In genomic region chr10:18577823-18578685, GRCh38 we compare ENCODE assay signal across 28 cellular contexts.
A peak's percentile ranks its signal among the peaks of the same experiment; 100 is the strongest.
DNase-seq lines count a peak whose midpoint lies in the region; ATAC-seq, FAIRE-seq and TF ChIP-seq lines count a peak whose summit lies in the region.
"Had no signal": no experiment of that assay in that cellular context is flagged by ENCODE, and none has a peak within 500 bp of the region (broad histone marks: within the 10 kb centered on the region; RNA-seq: fewer than 3 reads in every experiment).

No MANE protein-coding gene starts in this region.

- H3K36me3 Mint-ChIP-seq in activated T-helper 17 cell treated with anti-CD3 and anti-CD28 coated beads, Interleukin-2, amount 50 U/mL, for 72 hours (ENCODE audit: low read depth) = peaks cover 74% of the 10 kb centered on the region
- peaks cover 33% of the 10 kb centered on the region for H3K36me3 Mint-ChIP-seq in endothelial cell (ENCODE audit: low read depth, unreplicated experiment)
- peaks cover 60 to 73% (median 66%) of the 10 kb centered on the region in 3 experiments for H3K36me3 Mint-ChIP-seq in H9 (ENCODE audit: insufficient read depth in 1 of 3, low read depth in 3 of 3)

- peak; percentile 60 for ATAC-seq in activated T-helper 17 cell treated with anti-CD3 and anti-CD28 coated beads, Interleukin-2, amount 50 U/mL, for 72 hours (replicated peaks)
- ATAC-seq in GM12878 = peak; percentile 53; the same call in 2 of the 3 replicates
- ATAC-seq in HG02885 (IDR thresholded peaks at IDR 0.05; ENCODE audit: poor library complexity, unreplicated experiment) = no peak

- BruUV-seq in GM12878 (replicated peaks; lab: Mats Ljungman, UMichigan) = no TSS peak

- no peak overlapping the region for H2BK12ac ChIP-seq in H9 (ENCODE audit: insufficient read length, low read depth, low read length)

- H3K4ac ChIP-seq in H9 (ENCODE audit: low read depth, low read length) = no peak overlapping the region

- no peak overlapping the region for H3K4me3 Mint-ChIP-seq in activated T-helper 17 cell treated with anti-CD3 and anti-CD28 coated beads, Interleukin-2, amount 50 U/mL, for 72 hours
- H3K4me3 Mint-ChIP-seq in endothelial cell (ENCODE audit: unreplicated experiment) (peak overlapping the region; percentile 78), H9 (no peak overlapping the region)
- H3K4me3 Mint-ChIP-seq: CD14-positive monocyte; CD4-positive, alpha-beta memory T cell; CD4-positive, CD25-positive, alpha-beta regulatory T cell; CD8-positive, alpha-beta memory T cell had no signal

- no peak overlapping the region for H2AK5ac ChIP-seq in H9 (ENCODE audit: insufficient read length, low read length)

- no peaks in the 10 kb centered on the region for H3K23me2 ChIP-seq in H9 (ENCODE audit: insufficient read length, low read depth, low read length, poor library complexity, severe bottlenecking)

- H2BK15ac ChIP-seq in H9 (ENCODE audit: low read depth, low read length) = no peak overlapping the region

- POLR2A ChIA-PET in GM12878 (lab: Charles Lee) = no interaction called here

- DNase-seq in MM.1S (peak; percentile 89), GM12878 (ENCODE audit: low read depth, low spot score) (no peak), endothelial cell (ENCODE audit: low spot score) (no peak), H9 (no peak), NCI-H510A treated with DMSO at 0.1 percent for 48 hours (lab: John Stamatoyannopoulos, UW) (no peak)
- no peak for DNase-seq in stimulated activated CD4-positive, alpha-beta T cell treated with anti-CD3 and anti-CD28 coated beads, Interleukin-12 subunit alpha, Interleukin-12 subunit beta, amount 100 ng/mL, for 4 hours
- DNase-seq: 8988T; ACHN; BE2C; C1 segment of cervical spinal cord; CD4-positive, alpha-beta memory T cell; CD4-positive, CD25-positive, alpha-beta regulatory T cell; CD8-positive, alpha-beta memory T cell; COR-L47; DMS 273 treated with DMSO at 0.1 percent for 48 hours; DMS153; DMS53; DMS79; DND-41; EL; GDM1 had no signal

- H3K79me2 ChIP-seq in MM.1S (ENCODE audit: low read length) (no peaks in the 10 kb centered on the region), GM12878 (ENCODE audit: control insufficient read depth, insufficient read depth, low read length) (no peaks in the 10 kb centered on the region), H9 (ENCODE audit: insufficient read depth, low read length) (no peaks in the 10 kb centered on the region; the same call in 1 of the 2 replicates)

- H3K36me3 ChIP-seq in MM.1S (replicated peaks; ENCODE audit: insufficient read depth, low read length) = no peaks in the 10 kb centered on the region
- no peaks in the 10 kb centered on the region; a peak in 2 of 4 replicates for H3K36me3 ChIP-seq in GM12878 (ENCODE audit: control insufficient read depth in 2 of 2, insufficient read depth in 2 of 2, low read length in 1 of 2)

- no peak overlapping the region for H3K4me3 ChIP-seq in MM.1S (ENCODE audit: low read length)
- no peak overlapping the region for H3K4me3 ChIP-seq in GM12878
- H3K4me3 ChIP-seq: BLaER1 had no signal

- H3K9ac ChIP-seq in MM.1S (ENCODE audit: low read length) (no peak overlapping the region), GM12878 (ENCODE audit: control insufficient read depth, insufficient read depth, low read length) (no peak overlapping the region), H9 (ENCODE audit: extremely low read depth, insufficient read length, low read length) (no peak overlapping the region)
- H3K9ac ChIP-seq: BLaER1 had no signal

- H3K27ac ChIP-seq in MM.1S (ENCODE audit: low read length) (peak overlapping the region; percentile 59), GM12878 (ENCODE audit: control insufficient read depth, insufficient read depth) (no peak overlapping the region), H9 (ENCODE audit: insufficient read length, low read depth, low read length) (no peak overlapping the region)
- H3K27ac ChIP-seq: BLaER1 had no signal

- H3K4me2 ChIP-seq in MM.1S (ENCODE audit: low read depth, low read length) (peak overlapping the region; percentile 56), GM12878 (ENCODE audit: control insufficient read depth, insufficient read depth) (no peak overlapping the region), H9 (ENCODE audit: insufficient read depth, insufficient read length, low read length) (no peak overlapping the region)
- H3K4me2 ChIP-seq: BLaER1 had no signal

- H3K9me3 ChIP-seq in MM.1S (replicated peaks; ENCODE audit: insufficient read depth, low read length) = no peaks in the 10 kb centered on the region
- peaks cover 4% of the 10 kb centered on the region; the same call in 2 of the 3 replicates for H3K9me3 ChIP-seq in GM12878 (replicated peaks; ENCODE audit: control insufficient read depth, insufficient read depth, low read length)
- H3K9me3 ChIP-seq in H9 (ENCODE audit: control insufficient read depth, low read depth, low read length) = peaks cover 23% of the 10 kb centered on the region
- H3K9me3 ChIP-seq: BE2C had no signal

- no peak overlapping the region for H4K5ac ChIP-seq in H9 (ENCODE audit: insufficient read length, low read depth, low read length)

- H3K9me2 ChIP-seq in MM.1S (replicated peaks; ENCODE audit: insufficient read depth, low read length) = no peaks in the 10 kb centered on the region

- peaks cover 11% of the 10 kb centered on the region for H3K9me3 Mint-ChIP-seq in activated T-helper 17 cell treated with anti-CD3 and anti-CD28 coated beads, Interleukin-2, amount 50 U/mL, for 72 hours
- no peaks in the 10 kb centered on the region for H3K9me3 Mint-ChIP-seq in endothelial cell (ENCODE audit: unreplicated experiment)
- H3K9me3 Mint-ChIP-seq in H9 = peaks cover 8 to 24% of the 10 kb centered on the region in 2 experiments

- no peak for FAIRE-seq in GM12878 (lab: Jason Lieb, UNC)
- FAIRE-seq: A204.1, GM12892, GM19239 had no signal

- H3F3A ChIP-seq in MM.1S (ENCODE audit: insufficient read depth, low read length) = peaks cover 10% of the 10 kb centered on the region

- no peaks in the 10 kb centered on the region for H3K27me3 Mint-ChIP-seq in activated T-helper 17 cell treated with anti-CD3 and anti-CD28 coated beads, Interleukin-2, amount 50 U/mL, for 72 hours
- H3K27me3 Mint-ChIP-seq in endothelial cell (ENCODE audit: unreplicated experiment) (peaks cover 7% of the 10 kb centered on the region), H9 (ENCODE audit: low read depth) (no peaks in the 10 kb centered on the region)
- H3K27me3 Mint-ChIP-seq: CD4-positive, alpha-beta memory T cell; CD4-positive, CD25-positive, alpha-beta regulatory T cell; CD8-positive, alpha-beta memory T cell had no signal

- H3K4me1 ChIP-seq in MM.1S (ENCODE audit: low read length) (peaks cover 17% of the 10 kb centered on the region), GM12878 (ENCODE audit: control insufficient read depth, insufficient read depth, low read length) (no peaks in the 10 kb centered on the region), H9 (ENCODE audit: insufficient read depth, low read length) (no peaks in the 10 kb centered on the region)
- H3K4me1 ChIP-seq: BE2C had no signal

- no peak overlapping the region for H3K23ac ChIP-seq in H9 (ENCODE audit: insufficient read length, low read depth, low read length)

- H3K18ac ChIP-seq in H9 (ENCODE audit: insufficient read length, low read depth, low read length) = no peak overlapping the region

- no peak overlapping the region for H2BK120ac ChIP-seq in H9 (ENCODE audit: low read depth, low read length, poor library complexity, severe bottlenecking)

- H3T11ph ChIP-seq in H9 (ENCODE audit: low read length) = no peak overlapping the region

- no peak overlapping the region for H4K91ac ChIP-seq in H9 (ENCODE audit: insufficient read length, low read depth, low read length)

- H3K27me3 ChIP-seq in MM.1S (replicated peaks; ENCODE audit: insufficient read depth, low read length) = no peaks in the 10 kb centered on the region
- H3K27me3 ChIP-seq in GM12878 (replicated peaks in 1 of 2; ENCODE audit: control insufficient read depth in 2 of 2, insufficient read depth in 2 of 2, low read length in 1 of 2) = no peaks in the 10 kb centered on the region
- H3K27me3 ChIP-seq in H9 (ENCODE audit: insufficient read depth, low read length) = no peaks in the 10 kb centered on the region
- H3K27me3 ChIP-seq: BE2C, BLaER1 had no signal

- TF ChIP-seq RAD21 in GM12878 (IDR thresholded peaks at IDR 0.05; ENCODE audit: insufficient read depth, low read depth, low read length) = no peak

- H4K8ac ChIP-seq in H9 (replicated peaks; ENCODE audit: insufficient read length, low read depth, low read length) = no peak overlapping the region

- in situ Hi-C loops in GM12878 (cut with MboI) = no loop called here

- no peak for TF ChIP-seq POLR2A in GM12878 (IDR thresholded peaks at IDR 0.05; ENCODE audit: low read depth, low read length)

- no peak for TF ChIP-seq CTCF in MM.1S (IDR thresholded peaks at IDR 0.05; ENCODE audit: low read length)
- no peak for TF ChIP-seq CTCF in GM12878 (IDR thresholded peaks at IDR 0.05 in 2 of 3, conservative IDR thresholded peaks at IDR 0.05 in 1 of 3; ENCODE audit: control insufficient read depth in 2 of 3, extremely low read depth in 1 of 3, insufficient read depth in 1 of 3, low read depth in 3 of 3, low read length in 3 of 3)
- TF ChIP-seq CTCF in endothelial cell (IDR thresholded peaks at IDR 0.05; ENCODE audit: unreplicated experiment) = no peak
- no peak for TF ChIP-seq CTCF in H9 (conservative IDR thresholded peaks at IDR 0.05)

- H2BK20ac ChIP-seq in H9 (ENCODE audit: low read depth, low read length, poor library complexity, severe bottlenecking) = no peak overlapping the region

- CTCF ChIA-PET in GM12878 (lab: Yijun Ruan, JAX) = no interaction called here

- intact Hi-C loops in GM12878 (cut with micrococcal nuclease; ENCODE audit: unreplicated experiment) = no loop called here

- H3K56ac ChIP-seq in H9 (ENCODE audit: insufficient read length, low read depth, low read length) = no peak overlapping the region

- H4K20me1 ChIP-seq in MM.1S (ENCODE audit: insufficient read depth, low read length) (no peaks in the 10 kb centered on the region), GM12878 (ENCODE audit: control insufficient read depth, insufficient read depth) (no peaks in the 10 kb centered on the region), H9 (ENCODE audit: control insufficient read depth, insufficient read depth, insufficient read length) (no peaks in the 10 kb centered on the region)
- H4K20me1 ChIP-seq: BLaER1 had no signal

- H3K4me1 Mint-ChIP-seq in activated T-helper 17 cell treated with anti-CD3 and anti-CD28 coated beads, Interleukin-2, amount 50 U/mL, for 72 hours = peaks cover 4% of the 10 kb centered on the region
- H3K4me1 Mint-ChIP-seq in endothelial cell (ENCODE audit: unreplicated experiment) (no peaks in the 10 kb centered on the region), H9 (peaks cover 2 to 12% of the 10 kb centered on the region in 2 experiments; a peak in 2 of 4 replicates)

- TF ChIP-seq EP300 in GM12878 (IDR thresholded peaks at IDR 0.05; ENCODE audit: borderline replicate concordance in 1 of 2, control insufficient read depth in 1 of 2, low read depth in 2 of 2, low read length in 2 of 2) = no peak

- SMC1A ChIA-PET in GM12878 (lab: Charles Lee; ENCODE audit: uncharacterized antibody, unreplicated experiment) = interaction anchor here (0.6 kb wide), 1 partner anchor 215 kb away, joined by 3 read pairs; no protein-coding TSS in a partner anchor

- RAD21 ChIA-PET in GM12878 (lab: Charles Lee; ENCODE audit: unreplicated experiment) = no interaction called here

- H3K14ac ChIP-seq in H9 (ENCODE audit: insufficient read depth, low read length) = no peak overlapping the region

- no peaks in the 10 kb centered on the region for H3K79me1 ChIP-seq in H9 (ENCODE audit: insufficient read depth, low read depth, low read length, poor library complexity, severe bottlenecking)

- WGBS in GM12878 (ENCODE audit: insufficient coverage, insufficient replicate concordance, low lambda C conversion rate, missing lambda C conversion rate) = 62% methylated on average over 15 of the region's 15 CpGs
- WGBS in H9 (ENCODE audit: extremely low coverage, insufficient read length, low lambda C conversion rate) = no CpG with 5 or more reads among the region's 15 CpGs

- no peak overlapping the region for H2BK5ac ChIP-seq in H9 (ENCODE audit: insufficient read length, low read length)

- no peak overlapping the region for H3K27ac Mint-ChIP-seq in activated T-helper 17 cell treated with anti-CD3 and anti-CD28 coated beads, Interleukin-2, amount 50 U/mL, for 72 hours
- H3K27ac Mint-ChIP-seq in endothelial cell (ENCODE audit: unreplicated experiment) = no peak overlapping the region
- H3K27ac Mint-ChIP-seq in H9 = no peak overlapping the region
- H3K27ac Mint-ChIP-seq: CD14-positive monocyte; CD8-positive, alpha-beta memory T cell had no signal

- H2AFZ ChIP-seq in MM.1S (ENCODE audit: low read length) = no peak overlapping the region
- H2AFZ ChIP-seq in GM12878 (ENCODE audit: control insufficient read depth, low read depth, low read length) = no peak overlapping the region
- H2AFZ ChIP-seq in H9 (ENCODE audit: low read length) = no peak overlapping the region
